In the genomic region with DNA sequence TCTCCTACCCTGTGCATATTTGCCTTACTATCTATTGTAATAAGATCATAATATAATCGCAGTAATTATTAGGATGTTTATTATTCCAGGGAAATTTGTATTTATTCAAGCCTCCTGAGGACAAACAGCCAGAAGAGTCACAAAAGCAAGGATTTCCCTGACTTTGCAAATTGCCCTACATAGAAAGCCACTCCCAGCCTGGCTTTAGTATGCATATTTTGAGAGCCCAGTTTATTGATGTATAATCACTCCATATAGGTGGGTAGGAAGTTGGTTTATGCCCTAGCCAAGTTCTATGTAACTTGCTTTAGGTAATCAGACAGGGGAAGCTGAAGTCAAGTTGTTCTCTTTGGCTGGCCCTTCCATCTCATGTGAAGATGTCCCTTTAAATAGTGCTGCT, we compare ENCODE assay signal across 31 cellular contexts.
"Had no signal": no experiment of that assay in that cellular context is flagged by ENCODE, and none has a peak within 500 bp of the region (broad histone marks: within the 10 kb centered on the region; RNA-seq: fewer than 3 reads in every experiment).

No MANE protein-coding gene starts in this region.

- H3K4me1 ChIP-seq: adrenal gland, body of pancreas, breast epithelium, SJCRH30 had no signal

- H3K27ac ChIP-seq: adrenal gland, body of pancreas, breast epithelium, PC-9, SJCRH30, SK-N-MC, WERI-Rb-1 had no signal

- H3K36me3 ChIP-seq: adrenal gland, breast epithelium, MG63, SJCRH30, WERI-Rb-1 had no signal

- H3K9me3 ChIP-seq: adrenal gland, body of pancreas, breast epithelium, MG63, SJCRH30 had no signal

- H3K4me3 ChIP-seq: adrenal gland, body of pancreas, breast epithelium, MG63, PC-9, SJCRH30, SK-N-MC had no signal

- ATAC-seq: activated CD8-positive, alpha-beta memory T cell treated with anti-CD3 and anti-CD28 coated beads, Interleukin-2, amount 10 ng/mL, durations not matched to agents 7 days and 5 days; activated naive CD4-positive, alpha-beta T cell treated with anti-CD3 and anti-CD28 coated beads, Interleukin-2, amount 50 U/mL, for 72 hours; body of pancreas had no signal

- DNase-seq: activated CD4-positive, alpha-beta memory T cell treated with anti-CD3 and anti-CD28 coated beads, Interleukin-2, amount 10 ng/mL, durations not matched to agents 7 days and 5 days; activated CD4-positive, alpha-beta T cell treated with anti-CD3 and anti-CD28 coated beads for 1 hour; activated CD4-positive, alpha-beta T cell treated with anti-CD3 and anti-CD28 coated beads for 48 hours; activated CD4-positive, CD25-positive, alpha-beta regulatory T cell; activated CD8-positive, alpha-beta memory T cell treated with anti-CD3 and anti-CD28 coated beads for 24 hours; activated CD8-positive, alpha-beta memory T cell treated with anti-CD3 and anti-CD28 coated beads, Interleukin-2, amount 10 ng/mL, durations not matched to agents 7 days and 5 days; activated CD8-positive, alpha-beta memory T cell treated with anti-CD3 and anti-CD28 coated beads, Interleukin-2, amount 50 U/mL, for 48 hours; activated effector memory CD4-positive, alpha-beta T cell treated with Interleukin-2 at 50 U/mL for 16 hours; activated naive CD4-positive, alpha-beta T cell treated with Interleukin-2 at 50 U/mL for 16 hours; activated T-cell treated with anti-CD3 and anti-CD28 coated beads, Interleukin-2, amount 50 U/mL, for 48 hours; adrenal gland; body of pancreas; Kasumi-1; KG1; MV-4-11; NCI-H1092; NCI-H1436 treated with DMSO at 0.1 percent for 48 hours; NCI-H1694 treated with DMSO at 0.1 percent for 48 hours; NCI-H2029; NCI-H345; NCI-H524 treated with DMSO at 0.1 percent for 48 hours; NCI-H748 treated with DMSO at 0.1 percent for 48 hours; NK-92 treated with Interleukin-12 subunit alpha and Interleukin-12 subunit beta, amount 100 ng/mL, for 24 hours; PC-9; SHP77; SJCRH30; WERI-Rb-1 had no signal

- H3K27me3 ChIP-seq: adrenal gland, body of pancreas, breast epithelium, MG63, SJCRH30 had no signal
